ENCODE assay signal across 14 cellular contexts in the genomic region with DNA sequence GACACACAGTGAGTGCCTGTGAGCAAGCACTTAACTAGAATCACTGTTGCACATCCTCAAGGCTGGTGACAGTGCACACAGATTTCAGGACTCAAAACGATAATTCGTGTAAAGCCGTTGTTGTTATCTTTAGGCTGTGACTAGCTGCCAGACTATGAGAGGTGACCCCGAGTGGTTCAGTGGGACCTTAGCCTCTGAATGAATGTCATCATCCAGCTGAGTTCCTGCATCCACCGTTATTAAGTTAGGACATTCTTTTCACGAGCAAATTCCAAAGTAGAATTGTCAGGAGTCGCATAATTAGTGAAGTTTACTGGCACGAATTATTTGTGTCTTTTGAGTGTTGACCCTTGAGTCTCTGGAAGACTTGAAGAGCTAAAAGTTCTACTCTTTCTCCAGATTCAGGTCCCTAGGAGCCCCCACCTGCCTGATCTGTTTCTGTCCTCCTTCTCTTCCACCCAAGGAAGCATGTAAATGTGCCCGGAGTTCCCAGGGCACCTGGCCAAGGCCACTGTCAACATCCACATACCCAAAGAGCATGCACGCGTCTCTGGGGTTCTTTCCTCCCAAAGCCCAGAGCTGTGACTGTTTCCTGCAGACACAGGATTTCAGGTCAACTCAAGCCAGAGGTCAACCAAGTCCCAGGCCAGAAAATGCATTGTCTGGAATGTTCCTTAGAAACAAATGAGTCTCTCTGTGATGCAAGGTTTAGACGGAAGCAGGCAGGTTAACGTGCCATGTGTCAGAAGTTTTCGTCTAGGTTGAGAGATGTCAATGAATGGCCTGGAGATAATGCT.
DNase-seq lines count a peak whose midpoint lies in the region; ATAC-seq, FAIRE-seq and TF ChIP-seq lines count a peak whose summit lies in the region.
"Had no signal": no experiment of that assay in that cellular context is flagged by ENCODE, and none has a peak within 500 bp of the region (broad histone marks: within the 10 kb centered on the region; RNA-seq: fewer than 3 reads in every experiment).

No MANE protein-coding gene starts in this region.

- peaks cover 3% of the 10 kb centered on the region for H3K9me3 Mint-ChIP-seq in glutamatergic neuron (ENCODE audit: unreplicated experiment)

- H3K4me1 Mint-ChIP-seq in glutamatergic neuron (ENCODE audit: low read depth, unreplicated experiment): peaks cover 16% of the 10 kb centered on the region

- peaks cover 5% of the 10 kb centered on the region for H3K27me3 Mint-ChIP-seq in glutamatergic neuron (ENCODE audit: unreplicated experiment)

- no peak overlapping the region for H3K27ac Mint-ChIP-seq in glutamatergic neuron (ENCODE audit: unreplicated experiment)

- peak in 1 of 4 donors; percentile 5 for ATAC-seq in heart left ventricle
- ATAC-seq in heart right ventricle: peak in 3 of 8 donors; percentile 7 to 21 (median 8)
- ATAC-seq in pancreas: peak; percentile 12 to 50 (median 38)
- ATAC-seq: K562 had no signal

- H3K36me3 ChIP-seq in heart left ventricle (no peaks in the 10 kb centered on the region), heart right ventricle (no peaks in the 10 kb centered on the region), pancreas (no peaks in the 10 kb centered on the region)

- FAIRE-seq in pancreas (lab: Jason Lieb, UNC): no peak
- FAIRE-seq: GM12892, K562 had no signal

- WGBS in heart left ventricle, 4 donors: 15 to 25% (median 18%) methylated on average over 14 of the region's 14 CpGs
- WGBS in heart right ventricle, 2 donors: 18 to 22% methylated on average over 14 of the region's 14 CpGs
- WGBS in pancreas, 2 donors: 24% methylated on average over 14 of the region's 14 CpGs

- DNase-seq in heart left ventricle (peak in 2 of 5 donors; percentile 33 to 50), cardiac septum (ENCODE audit: low spot score) (no peak), heart right ventricle (peak in 1 of 2 donors; percentile 49), pancreas (peak; percentile 49 to 78 (median 70)), NCI-H446 treated with DMSO at 0.1 percent for 48 hours (lab: John Stamatoyannopoulos, UW) (no peak), NCI-H510A treated with DMSO at 0.1 percent for 48 hours (lab: John Stamatoyannopoulos, UW) (no peak), glutamatergic neuron (no peak), activated gamma-delta T cell treated with Interleukin-2 at 50 U/mL for 16 hours (no peak)
- DNase-seq: ACHN; activated naive CD4-positive, alpha-beta T cell; DMS153; stimulated activated CD4-positive, alpha-beta T cell treated with anti-CD3 and anti-CD28 coated beads, Interleukin-4, amount 100 ng/mL, for 24 hours had no signal

- no peaks in the 10 kb centered on the region for H3K36me3 Mint-ChIP-seq in glutamatergic neuron (ENCODE audit: unreplicated experiment)

- H3K27me3 ChIP-seq in heart left ventricle (no peaks in the 10 kb centered on the region), heart right ventricle (no peaks in the 10 kb centered on the region), pancreas (no peaks in the 10 kb centered on the region)

- no peak overlapping the region for H3K4me3 ChIP-seq in heart left ventricle
- H3K4me3 ChIP-seq in heart right ventricle: no peak overlapping the region
- no peak overlapping the region for H3K4me3 ChIP-seq in pancreas
- H3K4me3 ChIP-seq: K562 had no signal

- no peak overlapping the region for H3K4me3 Mint-ChIP-seq in glutamatergic neuron (ENCODE audit: unreplicated experiment)

- intact Hi-C loops in heart left ventricle (cut with DNase I) (loop anchor here in 2 of 10 donors (5.0 kb wide), 2 partner anchors 51 to 66 kb away; no protein-coding TSS in a partner anchor), cardiac septum (cut with DNase I) (no loop called here), heart right ventricle (cut with DNase I) (loop anchor here in 3 of 10 donors (5.0 to 10.0 kb wide), 6 partner anchors 41 to 387 kb away; no protein-coding TSS in a partner anchor), pancreas (cut with DNase I) (no loop called here)

- no peak for TF ChIP-seq POLR2A in heart left ventricle (IDR thresholded peaks at IDR 0.05)

- H3K27ac ChIP-seq in heart left ventricle (peak overlapping the region; percentile 15 to 93 (median 84)), heart right ventricle (peak overlapping the region in 9 of 10 donors; percentile 36 to 97 (median 87)), pancreas (peak overlapping the region in 2 of 4 donors; percentile 9 to 42)

- H3K4me1 ChIP-seq in heart left ventricle (peaks cover 26 to 80% (median 73%) of the 10 kb centered on the region in 12 donors), heart right ventricle (peaks cover 19 to 86% (median 75%) of the 10 kb centered on the region in 9 donors), pancreas (peaks cover 24 to 58% (median 40%) of the 10 kb centered on the region in 3 donors)

- TF ChIP-seq CTCF in heart left ventricle (IDR thresholded peaks at IDR 0.05) (no peak), heart right ventricle (IDR thresholded peaks at IDR 0.05) (no peak), pancreas (IDR thresholded peaks at IDR 0.05) (no peak), glutamatergic neuron (IDR thresholded peaks at IDR 0.05; ENCODE audit: partially characterized antibody, unreplicated experiment) (no peak)

- H3K9me3 ChIP-seq in heart left ventricle (peaks cover 0 to 7% (median 0%) of the 10 kb centered on the region in 12 donors), heart right ventricle (peaks cover 0 to 5% (median 0%) of the 10 kb centered on the region in 11 donors), pancreas (no peaks in the 10 kb centered on the region)

Comparison
In these comparisons a context has a peak if more than half of its experiments do, and no peak if none do; other contexts are left out.
1. DNase-seq: peak in pancreas (6 of 6); none in cardiac septum (single experiment), NCI-H446 treated with DMSO at 0.1 percent for 48 hours (single experiment), NCI-H510A treated with DMSO at 0.1 percent for 48 hours (single experiment), glutamatergic neuron (single experiment) and activated gamma-delta T cell treated with Interleukin-2 at 50 U/mL for 16 hours (single experiment).